ENCODE assay signal across 9 cellular contexts in the genomic region with DNA sequence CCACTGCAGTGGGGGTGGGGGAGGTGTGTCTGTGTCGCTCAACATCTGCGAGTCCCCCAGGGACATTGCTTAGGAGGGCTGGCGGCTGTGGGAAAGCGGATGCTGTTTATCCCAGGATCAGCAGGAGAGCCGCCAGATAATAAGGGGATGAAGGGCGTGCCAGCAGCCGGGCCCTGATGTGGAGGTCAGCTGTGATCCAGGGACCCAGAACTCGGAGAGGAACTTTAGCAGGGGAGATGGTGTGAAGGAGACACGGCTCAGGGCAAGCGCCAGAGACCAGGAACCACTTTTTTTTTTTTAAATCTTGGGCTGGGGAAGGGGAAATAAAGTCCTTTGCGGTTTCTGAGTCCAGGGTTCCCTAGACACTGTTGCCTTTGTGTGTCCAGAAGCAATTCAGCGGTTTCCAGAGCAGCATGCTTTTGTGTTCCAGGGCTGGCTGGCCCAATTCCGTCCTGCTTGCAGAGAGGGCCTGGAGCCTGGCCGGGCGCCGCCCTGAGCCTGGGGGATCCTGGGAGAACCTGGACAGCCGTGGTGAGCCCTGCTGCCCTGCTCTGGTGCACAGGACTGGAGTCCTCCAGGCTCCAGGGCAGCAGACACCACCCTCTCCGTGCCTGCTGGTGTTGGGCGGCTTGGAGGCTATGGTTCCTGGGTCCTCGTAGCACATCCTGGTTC. TPM values are rescaled to one million over a fixed set of nuclear protein-coding genes. Genes with fewer than 3 reads are reported as not detected.
A peak's percentile ranks its signal among the peaks of the same experiment; 100 is the strongest.
DNase-seq lines count a peak whose midpoint lies in the region; ATAC-seq and TF ChIP-seq lines count a peak whose summit lies in the region.
"Had no signal": no experiment of that assay in that cellular context is flagged by ENCODE, and none has a peak within 500 bp of the region (broad histone marks: within the 10 kb centered on the region; RNA-seq: fewer than 3 reads in every experiment).

Gene GRAMD4 (plus strand): TSS at position 557 of the 672 bp plus-strand sequence. CDS start 6,414 bp downstream, outside the sequence.

- H3K4me1 ChIP-seq in Panc1 (ENCODE audit: control insufficient read depth, insufficient read depth, low read length) (no peaks in the 10 kb centered on the region), esophagus squamous epithelium (peaks cover 17 to 67% (median 19%) of the 10 kb centered on the region in 3 donors)

- ATAC-seq in Panc1 (no peak), omental fat pad (ENCODE audit: low FRiP score) (no peak), HG03095 (IDR thresholded peaks at IDR 0.05; ENCODE audit: unreplicated experiment) (no peak), GM18868 (IDR thresholded peaks at IDR 0.05; ENCODE audit: unreplicated experiment) (no peak)

- WGBS in esophagus squamous epithelium, 2 donors, result 51 to 73% methylated on average over 9 to 12 of the region's 20 CpGs

- H3K27me3 ChIP-seq in Panc1 (ENCODE audit: control insufficient read depth, insufficient read depth, low read length) (no peaks in the 10 kb centered on the region), esophagus squamous epithelium (no peaks in the 10 kb centered on the region)
- H3K27me3 ChIP-seq: tibial artery had no signal

- intact Hi-C loops in Panc1 (cut with micrococcal nuclease; ENCODE audit: unreplicated experiment) (no loop called here), esophagus squamous epithelium (cut with DNase I) (no loop called here)

- CTCF ChIA-PET in Panc1 (lab: Charles Lee), result no interaction called here

- no TSS peak for BruUV-seq in Panc1 (replicated peaks; lab: Mats Ljungman, UMichigan)

- H3K27ac ChIP-seq in Panc1 (ENCODE audit: low read length) (no peak within 1 kb of the TSS), esophagus squamous epithelium (peak within 1 kb of the TSS in 3 of 4 donors; percentile 25 to 68 (median 42))
- H3K27ac ChIP-seq: tibial artery had no signal

- H3K4me3 ChIP-seq in Panc1 (ENCODE audit: low read depth in 2 of 2, low read length in 2 of 2) (no peak within 1 kb of the TSS), esophagus squamous epithelium (no peak within 1 kb of the TSS)
- H3K4me3 ChIP-seq: tibial artery had no signal

- POLR2A ChIA-PET in Panc1 (lab: Charles Lee), result no interaction called here

- H3K9me3 ChIP-seq in Panc1 (ENCODE audit: control insufficient read depth, insufficient read depth, low read depth, low read length) (no peaks in the 10 kb centered on the region), esophagus squamous epithelium (no peaks in the 10 kb centered on the region)
- H3K9me3 ChIP-seq: tibial artery had no signal

- H3K36me3 ChIP-seq in Panc1 (ENCODE audit: control insufficient read depth, insufficient read depth, low read length) (no peaks in the 10 kb centered on the region), esophagus squamous epithelium (no peaks in the 10 kb centered on the region)
- H3K36me3 ChIP-seq: tibial artery had no signal

- no peak for TF ChIP-seq POLR2A in esophagus squamous epithelium (IDR thresholded peaks at IDR 0.05)

- DNase-seq in G401 (ENCODE audit: low spot score) (peak; percentile 31), Panc1 (ENCODE audit: low read depth, low spot score) (no peak), esophagus squamous epithelium (lab: John Stamatoyannopoulos, UW) (no peak), omental fat pad (ENCODE audit: low spot score) (no peak), ACHN (no peak), 8988T (no peak)

- no peak for TF ChIP-seq CTCF in Panc1 (IDR thresholded peaks at IDR 0.05)
- no peak for TF ChIP-seq CTCF in esophagus squamous epithelium (IDR thresholded peaks at IDR 0.05)
- TF ChIP-seq CTCF in omental fat pad (IDR thresholded peaks at IDR 0.05), result no peak

- in situ Hi-C loops in G401 (cut with HindIII; ENCODE audit: low sequenced_read_pairs) (no loop called here), Panc1 (cut with HindIII; ENCODE audit: low pct_unique_long_range_greater_than_20kb, low sequenced_read_pairs) (no loop called here), ACHN (cut with HindIII; ENCODE audit: low pct_ligation_motif_present, low pct_unique_long_range_greater_than_20kb, low sequenced_read_pairs) (no loop called here)

RNA-seq across cellular contexts. Expression of gene GRAMD4, which starts in this region (rescaled TPM):
- 23.5 and 45.4 TPM in 2 replicates for total RNA-seq in G401 (2014; rRNA removed; shearing (Covaris generic))
- total RNA-seq in Panc1 (2021; ENCODE audit: unreplicated experiment) (30.8 TPM), esophagus squamous epithelium (100 to 1,000 TPM in 1 of 4 donors, 10 to 100 TPM in 3; 27.0 to 122 (median 33.3) TPM), omental fat pad (10 to 100 TPM; 19.1 to 25.4 (median 19.5) TPM)
- 21.2 TPM for polyA plus RNA-seq in Panc1 (2012; ENCODE audit: insufficient read length)
